ENCODE assay signal across 25 cellular contexts in the genomic region with DNA sequence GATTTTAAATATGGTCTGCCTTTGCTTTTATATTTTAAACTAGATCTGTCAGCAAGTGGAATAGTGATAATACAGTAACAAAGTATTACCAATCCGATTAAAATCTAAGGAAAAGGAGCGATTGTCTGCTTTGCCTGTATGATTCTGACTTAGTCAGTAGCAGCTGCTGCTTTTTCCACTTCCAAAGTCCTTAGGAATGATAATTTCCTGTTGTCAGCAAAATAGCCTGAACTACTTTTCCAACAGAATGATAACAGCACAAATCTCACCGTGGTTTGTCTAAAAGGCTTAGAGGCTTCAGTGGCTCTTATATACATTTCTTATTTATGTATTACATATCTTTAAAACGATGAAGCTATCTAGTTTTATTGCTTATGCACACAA.
DNase-seq lines count a peak whose midpoint lies in the region; ATAC-seq, FAIRE-seq and TF ChIP-seq lines count a peak whose summit lies in the region.
"Had no signal": no experiment of that assay in that cellular context is flagged by ENCODE, and none has a peak within 500 bp of the region (broad histone marks: within the 10 kb centered on the region; RNA-seq: fewer than 3 reads in every experiment).

No MANE protein-coding gene starts in this region.

- no peak for TF ChIP-seq POLR2A in GM12892 (IDR thresholded peaks at IDR 0.05; ENCODE audit: low read depth, low read length)

- BruUV-seq in A673 (replicated peaks; lab: Mats Ljungman, UMichigan): no TSS peak

- FAIRE-seq in GM12892 (lab: Jason Lieb, UNC): no peak
- FAIRE-seq: GM12878, K562 had no signal

- H3K36me3 ChIP-seq in A673 (ENCODE audit: insufficient read depth, low read length, poor library complexity, severe bottlenecking): no peaks in the 10 kb centered on the region

- no peak for TF ChIP-seq CTCF in A673 (conservative IDR thresholded peaks at IDR 0.05; ENCODE audit: low read depth, low read length)

- no peaks in the 10 kb centered on the region for H3K9me3 Mint-ChIP-seq in stimulated activated effector memory CD8-positive, alpha-beta T cell treated with anti-CD3 and anti-CD28 coated beads, Interleukin-12 subunit alpha, Interleukin-12 subunit beta, amount 100 ng/mL, for 72 hours
- H3K9me3 Mint-ChIP-seq: CD8-positive, alpha-beta T cell had no signal

- no peaks in the 10 kb centered on the region for H3K27me3 ChIP-seq in A673 (replicated peaks; ENCODE audit: insufficient read depth, low read depth, low read length, poor library complexity)

- DNase-seq in A673 (ENCODE audit: low spot score) (peak; percentile 17), LHCN-M2 (ENCODE audit: low read depth) (peak; percentile 58), dermis blood vessel endothelial cell (peak; percentile 67), myocyte (ENCODE audit: low read depth) (peak; percentile 24), GM12892 (ENCODE audit: insufficient read length) (no peak)
- DNase-seq in stimulated activated effector memory CD8-positive, alpha-beta T cell treated with anti-CD3 and anti-CD28 coated beads, Interleukin-12 subunit alpha, Interleukin-12 subunit beta, amount 100 ng/mL, for 72 hours (ENCODE audit: low spot score in 2 of 2): no peak
- DNase-seq: Caco-2; CD8-positive, alpha-beta T cell; DMS 273 treated with DMSO at 0.1 percent for 48 hours; DMS79; EL; GDM1; Kasumi-1; MM.1S; NCI-H2029; NCI-H446 treated with DMSO at 0.1 percent for 48 hours; NCI-H526 treated with DMSO at 0.1 percent for 48 hours; SHP77 had no signal

- POLR2A ChIA-PET in A673 (lab: Charles Lee; ENCODE audit: low non-redundant PET): no interaction called here

- no peak overlapping the region for H3K27ac Mint-ChIP-seq in stimulated activated effector memory CD8-positive, alpha-beta T cell treated with anti-CD3 and anti-CD28 coated beads, Interleukin-12 subunit alpha, Interleukin-12 subunit beta, amount 100 ng/mL, for 72 hours
- H3K27ac Mint-ChIP-seq: B cell; CD8-positive, alpha-beta T cell had no signal

- intact Hi-C loops in A673 (cut with micrococcal nuclease; ENCODE audit: unreplicated experiment): no loop called here

- no peak overlapping the region for H3K4me3 Mint-ChIP-seq in stimulated activated effector memory CD8-positive, alpha-beta T cell treated with anti-CD3 and anti-CD28 coated beads, Interleukin-12 subunit alpha, Interleukin-12 subunit beta, amount 100 ng/mL, for 72 hours
- H3K4me3 Mint-ChIP-seq: B cell; CD8-positive, alpha-beta T cell had no signal

- ATAC-seq in HG02938 (IDR thresholded peaks at IDR 0.05; ENCODE audit: unreplicated experiment): no peak
- no peak for ATAC-seq in stimulated activated effector memory CD8-positive, alpha-beta T cell treated with anti-CD3 and anti-CD28 coated beads, Interleukin-12 subunit alpha, Interleukin-12 subunit beta, amount 100 ng/mL, for 72 hours
- ATAC-seq: CD8-positive, alpha-beta T cell; GM12878; K562; Panc1 had no signal

- H3K4me3 ChIP-seq in A673 (ENCODE audit: low read depth, low read length, poor library complexity, severe bottlenecking): no peak overlapping the region
- H3K4me3 ChIP-seq: GM12878, K562 had no signal

- H3K27ac ChIP-seq in A673 (ENCODE audit: low read depth, low read length, poor library complexity, severe bottlenecking): no peak overlapping the region
- H3K27ac ChIP-seq: C4-2B, RWPE1 had no signal

- CTCF ChIA-PET in A673 (lab: Charles Lee): no interaction called here

- H3K4me1 Mint-ChIP-seq in stimulated activated effector memory CD8-positive, alpha-beta T cell treated with anti-CD3 and anti-CD28 coated beads, Interleukin-12 subunit alpha, Interleukin-12 subunit beta, amount 100 ng/mL, for 72 hours: no peaks in the 10 kb centered on the region
- H3K4me1 Mint-ChIP-seq: B cell had no signal

- H3K36me3 Mint-ChIP-seq in stimulated activated effector memory CD8-positive, alpha-beta T cell treated with anti-CD3 and anti-CD28 coated beads, Interleukin-12 subunit alpha, Interleukin-12 subunit beta, amount 100 ng/mL, for 72 hours: no peaks in the 10 kb centered on the region
- H3K36me3 Mint-ChIP-seq: CD8-positive, alpha-beta T cell had no signal

- H3K9me3 ChIP-seq in A673 (ENCODE audit: low read depth, low read length, poor library complexity, severe bottlenecking): no peaks in the 10 kb centered on the region
- H3K9me3 ChIP-seq: Caco-2 had no signal

- peaks cover 9% of the 10 kb centered on the region for H3K4me1 ChIP-seq in A673 (ENCODE audit: insufficient read depth, low read length, poor library complexity, severe bottlenecking)
- H3K4me1 ChIP-seq: Caco-2 had no signal

Comparison
In these comparisons a context has a peak if more than half of its experiments do, and no peak if none do; other contexts are left out.
1. DNase-seq: peak in A673 (single experiment), LHCN-M2 (single experiment), dermis blood vessel endothelial cell (single experiment) and myocyte (single experiment); none in GM12892 (single experiment) and stimulated activated effector memory CD8-positive, alpha-beta T cell treated with anti-CD3 and anti-CD28 coated beads, Interleukin-12 subunit alpha, Interleukin-12 subunit beta, amount 100 ng/mL, for 72 hours (0 of 2).